ENCODE assay signal across 18 cellular contexts in genomic region chr16:88002749-88003148, GRCh38. TPM values are rescaled to one million over a fixed set of nuclear protein-coding genes. Genes with fewer than 3 reads are reported as not detected.
DNase-seq lines count a peak whose midpoint lies in the region; ATAC-seq and TF ChIP-seq lines count a peak whose summit lies in the region.
"Had no signal": no experiment of that assay in that cellular context is flagged by ENCODE, and none has a peak within 500 bp of the region (broad histone marks: within the 10 kb centered on the region; RNA-seq: fewer than 3 reads in every experiment).

No MANE protein-coding gene starts in this region.

- ATAC-seq in left cardiac atrium (no peak), GM21737 (IDR thresholded peaks at IDR 0.05; ENCODE audit: unreplicated experiment) (no peak)
- ATAC-seq in stimulated activated effector memory CD8-positive, alpha-beta T cell treated with anti-CD3 and anti-CD28 coated beads, Interleukin-12 subunit alpha, Interleukin-12 subunit beta, amount 100 ng/mL, for 72 hours = no peak
- ATAC-seq: CD8-positive, alpha-beta T cell had no signal

- H2AFZ ChIP-seq in neural progenitor cell (replicated peaks) (no peak overlapping the region), osteoblast (ENCODE audit: low read length) (no peak overlapping the region)

- no peak overlapping the region for H3K9ac ChIP-seq in neural progenitor cell

- DNase-seq in cardiac septum (ENCODE audit: low spot score) (peak; percentile 46), left cardiac atrium (no peak), neural progenitor cell (ENCODE audit: low spot score) (no peak), osteoblast (ENCODE audit: insufficient read length, low spot score, missing footprints) (no peak), GDM1 (lab: John Stamatoyannopoulos, UW) (no peak)
- DNase-seq in stimulated activated effector memory CD8-positive, alpha-beta T cell treated with anti-CD3 and anti-CD28 coated beads, Interleukin-12 subunit alpha, Interleukin-12 subunit beta, amount 100 ng/mL, for 72 hours (ENCODE audit: low spot score in 2 of 2) = no peak
- DNase-seq: C1 segment of cervical spinal cord; CD8-positive, alpha-beta T cell; COR-L47; DMS153; DMS79 treated with DMSO at 0.1 percent for 48 hours; EL; GOT3; H9; HFFc6 had no signal

- H3K4me2 ChIP-seq in neural progenitor cell (no peak overlapping the region), osteoblast (ENCODE audit: insufficient read depth, low read length) (no peak overlapping the region)

- H3K4me1 Mint-ChIP-seq in neural progenitor cell = peaks cover 2% of the 10 kb centered on the region
- peaks cover 6% of the 10 kb centered on the region for H3K4me1 Mint-ChIP-seq in stimulated activated effector memory CD8-positive, alpha-beta T cell treated with anti-CD3 and anti-CD28 coated beads, Interleukin-12 subunit alpha, Interleukin-12 subunit beta, amount 100 ng/mL, for 72 hours

- H3K27ac ChIP-seq in neural progenitor cell = no peak overlapping the region
- H3K27ac ChIP-seq in osteoblast (ENCODE audit: low read depth, low read length) = no peak overlapping the region
- H3K27ac ChIP-seq: HL-60 had no signal

- no peak overlapping the region for H3K4me3 Mint-ChIP-seq in neural progenitor cell
- H3K4me3 Mint-ChIP-seq in stimulated activated effector memory CD8-positive, alpha-beta T cell treated with anti-CD3 and anti-CD28 coated beads, Interleukin-12 subunit alpha, Interleukin-12 subunit beta, amount 100 ng/mL, for 72 hours = no peak overlapping the region
- H3K4me3 Mint-ChIP-seq: B cell; CD8-positive, alpha-beta T cell; H9; HFFc6 had no signal

- intact Hi-C loops in cardiac septum (cut with DNase I) = no loop called here
- intact Hi-C loops in left cardiac atrium (cut with DNase I) = no loop called here

- H3K36me3 ChIP-seq in neural progenitor cell (no peaks in the 10 kb centered on the region), osteoblast (ENCODE audit: insufficient read depth, low read length) (no peaks in the 10 kb centered on the region)

- H3K27me3 Mint-ChIP-seq in neural progenitor cell (ENCODE audit: insufficient read depth, low read depth) = no peaks in the 10 kb centered on the region
- H3K27me3 Mint-ChIP-seq: B cell had no signal

- peak overlapping the region; percentile 46 for H3K27ac Mint-ChIP-seq in neural progenitor cell
- peak overlapping the region; percentile 4 for H3K27ac Mint-ChIP-seq in stimulated activated effector memory CD8-positive, alpha-beta T cell treated with anti-CD3 and anti-CD28 coated beads, Interleukin-12 subunit alpha, Interleukin-12 subunit beta, amount 100 ng/mL, for 72 hours
- H3K27ac Mint-ChIP-seq: HFFc6 had no signal

- H4K20me1 ChIP-seq in neural progenitor cell (ENCODE audit: low read depth) (no peaks in the 10 kb centered on the region), osteoblast (ENCODE audit: insufficient read depth, low read length) (peaks cover 13% of the 10 kb centered on the region)

- H3K4me1 ChIP-seq in neural progenitor cell = no peaks in the 10 kb centered on the region
- no peaks in the 10 kb centered on the region for H3K4me1 ChIP-seq in osteoblast (ENCODE audit: insufficient read depth, low read length)

- TF ChIP-seq CTCF in neural progenitor cell (IDR thresholded peaks at IDR 0.05) (no peak), osteoblast (IDR thresholded peaks at IDR 0.05; ENCODE audit: extremely low read depth, low read depth, low read length) (no peak)

- H3K36me3 Mint-ChIP-seq in neural progenitor cell = peaks cover 20% of the 10 kb centered on the region
- H3K36me3 Mint-ChIP-seq in stimulated activated effector memory CD8-positive, alpha-beta T cell treated with anti-CD3 and anti-CD28 coated beads, Interleukin-12 subunit alpha, Interleukin-12 subunit beta, amount 100 ng/mL, for 72 hours = peaks cover 60% of the 10 kb centered on the region

- H3K9me3 Mint-ChIP-seq in neural progenitor cell = no peaks in the 10 kb centered on the region
- no peaks in the 10 kb centered on the region for H3K9me3 Mint-ChIP-seq in stimulated activated effector memory CD8-positive, alpha-beta T cell treated with anti-CD3 and anti-CD28 coated beads, Interleukin-12 subunit alpha, Interleukin-12 subunit beta, amount 100 ng/mL, for 72 hours
- H3K9me3 Mint-ChIP-seq: CD8-positive, alpha-beta T cell; HFFc6 had no signal

- no peaks in the 10 kb centered on the region for H3F3A ChIP-seq in neural progenitor cell (ENCODE audit: low read depth)

- H3K79me2 ChIP-seq in neural progenitor cell (ENCODE audit: low read depth) (peaks cover 11% of the 10 kb centered on the region), osteoblast (ENCODE audit: insufficient read depth, low read length) (no peaks in the 10 kb centered on the region)

- no peak overlapping the region for H3K4me3 ChIP-seq in neural progenitor cell
- H3K4me3 ChIP-seq in osteoblast (ENCODE audit: insufficient read depth, low read length) = no peak overlapping the region

- H3K9me3 ChIP-seq in neural progenitor cell (ENCODE audit: low read depth) (no peaks in the 10 kb centered on the region), osteoblast (ENCODE audit: low read depth, low read length) (no peaks in the 10 kb centered on the region)

- H3K27me3 ChIP-seq in neural progenitor cell (no peaks in the 10 kb centered on the region), osteoblast (ENCODE audit: insufficient read depth, low read length) (no peaks in the 10 kb centered on the region)

RNA-seq across cellular contexts. Expression of gene BANP, which starts 51.5 kb away (rescaled TPM):
- 18.4 TPM for total RNA-seq in cardiac septum
- total RNA-seq in left cardiac atrium = 10 to 100 TPM; 13.9 to 16.7 TPM
- 29.0 and 30.4 TPM in 2 replicates for total RNA-seq in neural progenitor cell (ENCODE audit: low replicate concordance)
- 20.3 and 23.5 TPM in 2 replicates for total RNA-seq in osteoblast
